8 cellular contexts compared by ENCODE assay signal in the genomic region with DNA sequence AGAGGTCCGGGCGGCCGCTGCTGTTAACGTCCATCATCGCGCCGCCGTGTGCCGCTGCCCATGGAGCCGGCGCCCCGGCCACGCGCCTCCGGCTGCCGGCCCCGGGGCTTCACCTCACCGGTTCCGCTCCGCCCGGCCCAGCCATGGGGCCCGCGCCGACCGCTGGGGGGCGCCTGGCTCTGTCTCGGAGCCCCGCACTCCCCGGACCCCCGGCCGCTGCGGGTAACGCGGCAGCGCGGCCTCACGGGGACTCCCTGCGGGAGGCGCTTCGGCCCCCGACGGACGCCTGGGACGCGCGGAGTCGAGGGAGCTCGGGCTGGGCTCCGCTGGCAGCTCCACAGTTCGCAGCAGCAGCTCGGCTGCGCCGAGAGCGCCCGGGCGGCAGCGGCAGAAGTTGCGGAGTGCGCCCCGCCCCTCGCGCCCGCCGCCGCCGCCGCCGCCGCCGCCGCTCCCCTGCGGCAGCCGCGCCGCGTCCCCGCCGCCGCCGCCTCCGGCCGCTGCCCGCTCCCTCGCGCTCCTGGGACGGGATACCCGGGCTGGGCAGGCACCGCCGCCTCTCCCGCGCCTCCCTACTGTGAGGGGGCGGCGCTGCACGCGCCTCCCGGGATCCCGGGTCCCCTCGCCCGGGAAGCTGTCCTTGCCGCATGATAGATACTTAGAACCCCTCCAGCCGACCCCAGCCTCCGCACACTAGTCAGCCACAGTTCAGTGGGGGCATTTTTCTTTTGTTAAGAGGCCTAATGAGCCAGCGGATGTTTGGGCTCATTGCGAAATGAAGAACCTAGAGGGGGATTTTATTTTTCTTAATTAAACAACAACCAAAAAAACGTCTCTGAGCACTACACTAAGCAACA. TPM values are rescaled to one million over a fixed set of nuclear protein-coding genes. Genes with fewer than 3 reads are reported as not detected.
DNase-seq lines count a peak whose midpoint lies in the region; ATAC-seq and TF ChIP-seq lines count a peak whose summit lies in the region.

A gene (minus strand): TSS at position 405 of the 854 bp plus-strand sequence. CDS start 368 bp downstream, at position 37.

- no peak within 1 kb of the TSS for H4K5ac ChIP-seq in IMR-90 (ENCODE audit: low read depth, low read length)

- peaks cover 7% of the 10 kb centered on the region for H3K4me1 ChIP-seq in DOHH2 (ENCODE audit: control insufficient read depth, low read length)
- H3K4me1 ChIP-seq in IMR-90 (ENCODE audit: control insufficient read depth, insufficient read depth, low read length), result no peaks in the 10 kb centered on the region

- no TSS peak for BruUV-seq in IMR-90 (replicated peaks; lab: Mats Ljungman, UMichigan)

- TF ChIP-seq POLR2A in IMR-90 (IDR thresholded peaks at IDR 0.05; ENCODE audit: low read depth, low read length) (no peak), lower leg skin (IDR thresholded peaks at IDR 0.05) (no peak)

- H3K27me3 Mint-ChIP-seq in activated CD4-positive, alpha-beta T cell treated with anti-CD3 and anti-CD28 coated beads for 36 hours, result peaks cover 50% of the 10 kb centered on the region

- H2BK120ac ChIP-seq in IMR-90 (ENCODE audit: low read depth, low read length), result peak within 1 kb of the TSS; percentile 62

- peak within 1 kb of the TSS; percentile 15 for H2AK9ac ChIP-seq in IMR-90 (replicated peaks; ENCODE audit: low read depth, low read length, poor library complexity)

- ATAC-seq in GM21390 (IDR thresholded peaks at IDR 0.05; ENCODE audit: unreplicated experiment) (peak; percentile 82), IMR-90 (ENCODE audit: low read depth) (peak; percentile 84)
- ATAC-seq in activated CD4-positive, alpha-beta T cell treated with anti-CD3 and anti-CD28 coated beads for 36 hours, result peak; percentile 84

- H3K4me3 ChIP-seq in DOHH2 (ENCODE audit: low read length) (peak within 1 kb of the TSS; percentile 54), IMR-90 (ENCODE audit: insufficient read depth, low read depth, low read length) (peak within 1 kb of the TSS; percentile 80), lower leg skin (ENCODE audit: low read depth, poor library complexity, severe bottlenecking) (peak within 1 kb of the TSS; percentile 52)

- CTCF ChIA-PET in IMR-90 (lab: Yijun Ruan, JAX), result interaction anchor here (1.0 to 1.4 kb wide), 2 partner anchors 85 to 1029 kb away, joined by 4 read pairs; no protein-coding TSS in a partner anchor
- CTCF ChIA-PET in activated CD4-positive, alpha-beta T cell treated with anti-CD3 and anti-CD28 coated beads for 36 hours (lab: Charles Lee), result interaction anchor here (0.6 to 1.7 kb wide), 4 partner anchors 11 to 31 kb away, joined by 3 to 9 read pairs (median 5); a partner anchor contains a TSS

- 0 out of 2 replicates have a peak, but pooled peaks cover 2% of the 10 kb centered on the region for H3K9me1 ChIP-seq in IMR-90 (ENCODE audit: insufficient read depth, low read length)

- peak within 1 kb of the TSS; percentile 55 for H2BK20ac ChIP-seq in IMR-90 (ENCODE audit: low read depth, low read length)

- H2AFZ ChIP-seq in IMR-90 (replicated peaks; ENCODE audit: low read length, poor library complexity), result peak within 1 kb of the TSS; percentile 94

- no peaks in the 10 kb centered on the region for H3K36me3 Mint-ChIP-seq in activated CD4-positive, alpha-beta T cell treated with anti-CD3 and anti-CD28 coated beads for 36 hours (ENCODE audit: low read depth)

- H4K20me1 ChIP-seq in DOHH2 (ENCODE audit: control insufficient read depth, insufficient read depth, low read depth, low read length) (no peaks in the 10 kb centered on the region), IMR-90 (ENCODE audit: insufficient read depth, low read length) (no peaks in the 10 kb centered on the region)

- H3K23ac ChIP-seq in IMR-90 (ENCODE audit: low read depth, low read length), result peak within 1 kb of the TSS; percentile 76

- no peaks in the 10 kb centered on the region for H3K9me3 Mint-ChIP-seq in activated CD4-positive, alpha-beta T cell treated with anti-CD3 and anti-CD28 coated beads for 36 hours (ENCODE audit: low read depth)

- H3K56ac ChIP-seq in IMR-90 (ENCODE audit: extremely low read depth, insufficient read depth, low read length), result 0 out of 2 replicates have a peak within 1 kb of the TSS, but pooled peaks have one; percentile 16

- H3K79me2 ChIP-seq in DOHH2 (ENCODE audit: control insufficient read depth, low read length), result no peaks in the 10 kb centered on the region

- H3K79me1 ChIP-seq in IMR-90 (ENCODE audit: low read depth in 1 of 2, low read length in 2 of 2), result no peaks in the 10 kb centered on the region; a peak in 1 of 4 replicates

- peak within 1 kb of the TSS; percentile 50; the same call in 1 of the 2 replicates for H3K18ac ChIP-seq in IMR-90 (ENCODE audit: low read depth, low read length)

- H2AK5ac ChIP-seq in IMR-90 (ENCODE audit: low read depth, low read length), result no peak within 1 kb of the TSS

- TF ChIP-seq CTCF in DOHH2 (IDR thresholded peaks at IDR 0.05; ENCODE audit: low read depth, low read length, poor library complexity, severe bottlenecking) (peak; percentile 49), IMR-90 (conservative IDR thresholded peaks at IDR 0.05; ENCODE audit: low read depth, low read length) (peak; percentile 49), lower leg skin (IDR thresholded peaks at IDR 0.05) (no peak)

- peak within 1 kb of the TSS; percentile 26; the same call in 1 of the 3 replicates for H2BK15ac ChIP-seq in IMR-90 (ENCODE audit: low read depth, low read length)

- H3K4me3 Mint-ChIP-seq in activated CD4-positive, alpha-beta T cell treated with anti-CD3 and anti-CD28 coated beads for 36 hours, result peak within 1 kb of the TSS; percentile 72

- no peaks in the 10 kb centered on the region for H3K9me2 ChIP-seq in DOHH2 (replicated peaks; ENCODE audit: control insufficient read depth, low read length)

- H2BK5ac ChIP-seq in IMR-90 (ENCODE audit: low read depth, low read length, poor library complexity, severe bottlenecking), result peak within 1 kb of the TSS; percentile 23

- H3K9ac ChIP-seq in IMR-90 (ENCODE audit: low read depth, low read length), result peak within 1 kb of the TSS; percentile 47

- TF ChIP-seq RAD21 in IMR-90 (IDR thresholded peaks at IDR 0.05; ENCODE audit: low read length), result no peak

- H3K36me3 ChIP-seq in DOHH2 (ENCODE audit: control insufficient read depth, low read length) (no peaks in the 10 kb centered on the region), IMR-90 (ENCODE audit: control insufficient read depth, insufficient read depth, low read length) (no peaks in the 10 kb centered on the region)

- H3K4me1 Mint-ChIP-seq in activated CD4-positive, alpha-beta T cell treated with anti-CD3 and anti-CD28 coated beads for 36 hours, result peaks cover 9% of the 10 kb centered on the region

- intact Hi-C loops in IMR-90 (cut with micrococcal nuclease) (no loop called here), lower leg skin (cut with DNase I; ENCODE audit: low total_unique reads) (no loop called here)
- intact Hi-C loops in activated CD4-positive, alpha-beta T cell treated with anti-CD3 and anti-CD28 coated beads for 36 hours (cut with DNase I, micrococcal nuclease), result loop anchor here (1.0 kb wide), 1 partner anchor 13 kb away; a partner anchor contains a TSS

- H3F3A ChIP-seq in DOHH2 (ENCODE audit: control insufficient read depth, insufficient read depth), result no peaks in the 10 kb centered on the region

- peak within 1 kb of the TSS; percentile 64 for H3K4me2 ChIP-seq in DOHH2 (ENCODE audit: low read length)
- peak within 1 kb of the TSS; percentile 91 for H3K4me2 ChIP-seq in IMR-90 (ENCODE audit: low read depth, low read length)

- peak within 1 kb of the TSS; percentile 50 to 69; a peak in 2 of 4 replicates for H4K8ac ChIP-seq in IMR-90 (ENCODE audit: low read depth in 2 of 2, low read length in 2 of 2)

- H3K27ac Mint-ChIP-seq in activated CD4-positive, alpha-beta T cell treated with anti-CD3 and anti-CD28 coated beads for 36 hours, result no peak within 1 kb of the TSS

- 1% methylated on average over 25 of the region's 105 CpGs; no CpG with 5 or more reads in 1 of the 2 experiments for WGBS in IMR-90 (ENCODE audit: extremely low coverage in 2 of 2, insufficient read length in 1 of 2), 2 experiments
- 1 to 4% methylated on average over 14 to 62 of the region's 105 CpGs for WGBS in lower leg skin, 2 donors

- DNase-seq in IMR-90, result peak; percentile 33
- DNase-seq in activated CD4-positive, alpha-beta T cell treated with anti-CD3 and anti-CD28 coated beads for 36 hours, result peak; percentile 66
- DNase-seq in dermis blood vessel endothelial cell, result peak; percentile 60
- peak; percentile 20 to 90 for DNase-seq in lower leg skin (ENCODE audit: low spot score in 2 of 2)
- peak in 2 of 3 donors; percentile 24 to 52 for DNase-seq in stimulated activated CD4-positive, alpha-beta T cell treated with anti-CD3 and anti-CD28 coated beads, TNF-alpha, amount 100 ng/mL, for 1 hour (ENCODE audit: low read depth in 3 of 3, low spot score in 1 of 3)
- DNase-seq in mesenteric fat pad (ENCODE audit: low spot score), result no peak

- H3K27me3 ChIP-seq in DOHH2 (ENCODE audit: control insufficient read depth, low read length) (peaks cover 58% of the 10 kb centered on the region), IMR-90 (ENCODE audit: control insufficient read depth, insufficient read depth, low read length) (peaks cover 17% of the 10 kb centered on the region)

- POLR2A ChIA-PET in IMR-90 (lab: Charles Lee; ENCODE audit: unreplicated experiment), result interaction anchor here (0.6 kb wide), 1 partner anchor 389 kb away, joined by 3 read pairs; no protein-coding TSS in a partner anchor
- POLR2A ChIA-PET in activated CD4-positive, alpha-beta T cell treated with anti-CD3 and anti-CD28 coated beads for 36 hours (lab: Charles Lee), result no interaction called here

- H4K91ac ChIP-seq in IMR-90 (ENCODE audit: insufficient read depth, low read depth, low read length), result peak within 1 kb of the TSS; percentile 63; the same call in 1 of the 2 replicates

- dilution Hi-C loops in IMR-90 (cut with HindIII; ENCODE audit: low sequenced_read_pairs, unreplicated experiment), result no loop called here

- peak within 1 kb of the TSS; percentile 45 for H3K4ac ChIP-seq in IMR-90 (ENCODE audit: low read depth, low read length)

- H3K9me3 ChIP-seq in DOHH2 (ENCODE audit: control insufficient read depth, insufficient read depth, low read length) (no peaks in the 10 kb centered on the region), IMR-90 (ENCODE audit: control insufficient read depth, insufficient read depth, low read length) (no peaks in the 10 kb centered on the region)

- H3K27ac ChIP-seq in DOHH2 (ENCODE audit: low read depth, low read length) (no peak within 1 kb of the TSS), IMR-90 (ENCODE audit: insufficient read depth, low read length) (peak within 1 kb of the TSS; percentile 44)

- H3K14ac ChIP-seq in IMR-90 (replicated peaks; ENCODE audit: low read depth, low read length), result peak within 1 kb of the TSS; percentile 50; the same call in 1 of the 2 replicates

- in situ Hi-C loops in IMR-90 (cut with MboI; ENCODE audit: low sequenced_read_pairs), result loop anchor here (25.0 kb wide), 1 partner anchor 1421 kb away; no protein-coding TSS in a partner anchor

RNA-seq across cellular contexts. Expression of the gene that starts here (rescaled TPM):
- total RNA-seq in IMR-90 (2012; rRNA removed), result 0.56 and 0.72 TPM in 2 replicates
- polyA plus RNA-seq in IMR-90 (2012; rRNA removed), result 0.43 and 0.44 TPM in 2 replicates
- polyA plus RNA-seq in IMR-90 (2012; cell fraction: cytosol; rRNA removed), result 0.10 and 0.18 TPM in 2 replicates
- 0.12 and 0.13 TPM in 2 replicates for polyA plus RNA-seq in IMR-90 (2012; cell fraction: nucleus; rRNA removed; ENCODE audit: low replicate concordance)
- total RNA-seq in activated CD4-positive, alpha-beta T cell treated with anti-CD3 and anti-CD28 coated beads for 36 hours, result not detected
- total RNA-seq in dermis blood vessel endothelial cell, result 0.09 TPM in 1 of 2 replicates, not detected in the other
- total RNA-seq in lower leg skin, result under 1 TPM; 0.08 to 0.94 (median 0.45) TPM
- total RNA-seq in mesenteric fat pad, result 0.74 TPM

Comparison
In these comparisons a context has a peak if more than half of its experiments do, and no peak if none do; other contexts are left out.
1. Peak in DNase-seq, ATAC-seq, H3K4me3 ChIP-seq, H3K27ac ChIP-seq, H3K9ac ChIP-seq and H3K4me2 ChIP-seq in IMR-90; RNA of the gene not detected or under 1 TPM.
2. Peak in DNase-seq and ATAC-seq in activated CD4-positive, alpha-beta T cell treated with anti-CD3 and anti-CD28 coated beads for 36 hours; RNA of the gene not detected or under 1 TPM.
3. Peak in DNase-seq in dermis blood vessel endothelial cell; RNA of the gene not detected or under 1 TPM.
4. Peak in DNase-seq and H3K4me3 ChIP-seq in lower leg skin; RNA of the gene not detected or under 1 TPM.
5. CTCF ChIP-seq: peak in DOHH2 (single experiment) and IMR-90 (single experiment); none in lower leg skin (0 of 3).
6. intact Hi-C loops: an anchor here in activated CD4-positive, alpha-beta T cell treated with anti-CD3 and anti-CD28 coated beads for 36 hours (1.0 kb wide); none called in IMR-90 and lower leg skin.
7. Peak in every context shown above with its lines, with median percentiles within 50 percentile points of each other: H3K4me3 ChIP-seq and ATAC-seq.